11 cellular contexts compared by ENCODE assay signal in genomic region chr2:190338453-190338852, GRCh38.
"Had no signal": no experiment of that assay in that cellular context is flagged by ENCODE, and none has a peak within 500 bp of the region (broad histone marks: within the 10 kb centered on the region; RNA-seq: fewer than 3 reads in every experiment).

No MANE protein-coding gene starts in this region.

- H3K4me3 ChIP-seq: adrenal gland, esophagus squamous epithelium, psoas muscle had no signal

- DNase-seq: activated CD4-positive, alpha-beta T cell treated with anti-CD3 and anti-CD28 coated beads for 36 hours; activated CD8-positive, alpha-beta T cell treated with anti-CD3 and anti-CD28 coated beads for 36 hours; activated effector memory CD4-positive, alpha-beta T cell treated with anti-CD3 and anti-CD28 coated beads, Interleukin-2, amount 50 U/mL, for 16 hours; activated T-cell treated with anti-CD3 and anti-CD28 coated beads, Interleukin-2, amount 50 U/mL, for 48 hours; adrenal gland; esophagus squamous epithelium; foreskin fibroblast; head of caudate nucleus; immature natural killer cell; nucleus accumbens; psoas muscle had no signal

- H3K27me3 ChIP-seq: adrenal gland, esophagus squamous epithelium had no signal

- H3K9me3 ChIP-seq: adrenal gland, esophagus squamous epithelium, psoas muscle had no signal

- H3K36me3 ChIP-seq: adrenal gland, esophagus squamous epithelium had no signal

- H3K27ac ChIP-seq: adrenal gland, esophagus squamous epithelium, psoas muscle had no signal
